10 cellular contexts compared by ENCODE assay signal in genomic region chr18:6055711-6056110, GRCh38.
A peak's percentile ranks its signal among the peaks of the same experiment; 100 is the strongest.
DNase-seq lines count a peak whose midpoint lies in the region; TF ChIP-seq lines count a peak whose summit lies in the region.
"Had no signal": no experiment of that assay in that cellular context is flagged by ENCODE, and none has a peak within 500 bp of the region (broad histone marks: within the 10 kb centered on the region; RNA-seq: fewer than 3 reads in every experiment).

No MANE protein-coding gene starts in this region.

- intact Hi-C loops in posterior vena cava (cut with DNase I): no loop called here

- H3K27ac ChIP-seq in smooth muscle cell (ENCODE audit: low read depth): peak overlapping the region; percentile 55

- H3K27me3 ChIP-seq in adipocyte (replicated peaks; ENCODE audit: control insufficient read depth, insufficient read depth, low read length) (no peaks in the 10 kb centered on the region), smooth muscle cell (ENCODE audit: low read depth) (peaks cover 43% of the 10 kb centered on the region)

- DNase-seq in HFF-Myc (ENCODE audit: extremely low read depth, low read depth) (peak; percentile 26), adipocyte (ENCODE audit: low read depth) (peak; percentile 47), glomerular endothelial cell (ENCODE audit: extremely low read depth, low read depth, low spot score) (peak; percentile 34), smooth muscle cell (lab: John Stamatoyannopoulos, UW; ENCODE audit: unreplicated experiment) (no peak), D341Med (ENCODE audit: low spot score) (no peak), posterior vena cava (ENCODE audit: low spot score) (no peak)
- no peak for DNase-seq in central memory CD4-positive, alpha-beta T cell
- DNase-seq: activated B cell treated with CpG ODN at 0.5 μM for 24 hours; activated T-cell treated with anti-CD3 and anti-CD28 coated beads, Interleukin-2, amount 50 U/mL, for 72 hours had no signal

- H3K9me3 ChIP-seq in adipocyte (ENCODE audit: control insufficient read depth, low read length) (no peaks in the 10 kb centered on the region), smooth muscle cell (replicated peaks; ENCODE audit: low read depth) (no peaks in the 10 kb centered on the region)

- WGBS in smooth muscle cell (ENCODE audit: low lambda C conversion rate): 35% methylated on average over 5 of the region's 5 CpGs

- H3K4me2 ChIP-seq in smooth muscle cell: peak overlapping the region; percentile 64

- H3K9ac ChIP-seq in adipocyte (ENCODE audit: low read length): peak overlapping the region; percentile 37
- H3K9ac ChIP-seq in smooth muscle cell (ENCODE audit: low read depth): peak overlapping the region; percentile 1

- H3K4me1 ChIP-seq in adipocyte (ENCODE audit: control insufficient read depth, insufficient read depth, low read length) (peaks cover 27% of the 10 kb centered on the region), smooth muscle cell (ENCODE audit: low read depth) (peaks cover 35% of the 10 kb centered on the region)

- no peak overlapping the region for H2AFZ ChIP-seq in smooth muscle cell (ENCODE audit: low read depth)

- peaks cover 5% of the 10 kb centered on the region for H3F3A ChIP-seq in smooth muscle cell (ENCODE audit: low read depth)

- TF ChIP-seq CTCF in HFF-Myc (IDR thresholded peaks at IDR 0.05; ENCODE audit: low read depth, low read length, missing control alignments) (no peak), smooth muscle cell (IDR thresholded peaks at IDR 0.05; ENCODE audit: borderline replicate concordance, insufficient read depth, poor library complexity, severe bottlenecking) (no peak)

- no peaks in the 10 kb centered on the region for H3K79me2 ChIP-seq in smooth muscle cell (ENCODE audit: low read depth)

- no peaks in the 10 kb centered on the region for H4K20me1 ChIP-seq in smooth muscle cell (ENCODE audit: low read depth)

- no peak overlapping the region for H3K4me3 ChIP-seq in HFF-Myc (replicated peaks; ENCODE audit: low read depth, low read length)
- H3K4me3 ChIP-seq in adipocyte (ENCODE audit: low read length): peak overlapping the region; percentile 16
- H3K4me3 ChIP-seq in smooth muscle cell: no peak overlapping the region
- H3K4me3 ChIP-seq: K562 had no signal

- H3K36me3 ChIP-seq in adipocyte (ENCODE audit: control insufficient read depth, insufficient read depth, low read length, severe bottlenecking): no peaks in the 10 kb centered on the region
- H3K36me3 ChIP-seq in smooth muscle cell (ENCODE audit: low read depth): no peaks in the 10 kb centered on the region

Comparison
In these comparisons a context has a peak if more than half of its experiments do, and no peak if none do; other contexts are left out.
1. DNase-seq: peak in HFF-Myc (single experiment), adipocyte (single experiment) and glomerular endothelial cell (single experiment); none in smooth muscle cell (single experiment), central memory CD4-positive, alpha-beta T cell (single experiment), D341Med (single experiment) and posterior vena cava (single experiment).